In genomic region chr14:20499108-20499507, GRCh38 we compare ENCODE assay signal across 21 cellular contexts. TPM values are rescaled to one million over a fixed set of nuclear protein-coding genes. Genes with fewer than 3 reads are reported as not detected.
DNase-seq lines count a peak whose midpoint lies in the region; ATAC-seq and TF ChIP-seq lines count a peak whose summit lies in the region.
"Had no signal": no experiment of that assay in that cellular context is flagged by ENCODE, and none has a peak within 500 bp of the region (broad histone marks: within the 10 kb centered on the region; RNA-seq: fewer than 3 reads in every experiment).

No MANE protein-coding gene starts in this region.

- H3K9ac ChIP-seq in trophoblast cell (ENCODE audit: low read length): no peak overlapping the region

- no peaks in the 10 kb centered on the region for H3K27me3 Mint-ChIP-seq in WTC11 (ENCODE audit: low read depth)
- H3K27me3 Mint-ChIP-seq in activated T-helper 2 cell treated with anti-CD3 and anti-CD28 coated beads, Interferon-gamma antibody, Interleukin-2, Interleukin-4, amounts not matched to agents 10 μg/mL and 5 μg/mL and 100 μg/mL, durations not matched to agents 14 hours and 24 hours and 36 hours (ENCODE audit: low read depth): peaks cover 3% of the 10 kb centered on the region

- H2AFZ ChIP-seq in trophoblast cell (ENCODE audit: insufficient read depth, low read length, poor library complexity): no peak overlapping the region

- no peak overlapping the region for H3K4ac ChIP-seq in trophoblast cell (ENCODE audit: low read depth, low read length)

- CTCF ChIA-PET in WTC11 (lab: Charles Lee): interaction anchor here (1.7 to 1.8 kb wide), 2 partner anchors 12 to 83 kb away, joined by 5 to 10 read pairs; no protein-coding TSS in a partner anchor

- H4K12ac ChIP-seq in trophoblast cell (ENCODE audit: low read depth, low read length): no peak overlapping the region

- TF ChIP-seq CTCF in WTC11 (IDR thresholded peaks at IDR 0.05): no peak

- TF ChIP-seq RAD21 in Ishikawa (IDR thresholded peaks at IDR 0.05; ENCODE audit: low read depth): no peak

- ATAC-seq in WTC11 (peak; percentile 80), GM21360 (IDR thresholded peaks at IDR 0.05; ENCODE audit: unreplicated experiment) (no peak)
- ATAC-seq: body of pancreas, pancreas had no signal

- H2BK120ac ChIP-seq in trophoblast cell (ENCODE audit: insufficient read depth, low read length, poor library complexity): no peak overlapping the region

- H3K4me2 ChIP-seq in trophoblast cell (ENCODE audit: low read length): peak overlapping the region; percentile 3

- no peak overlapping the region for H3K14ac ChIP-seq in trophoblast cell (ENCODE audit: low read length)

- no peak overlapping the region for H2AK5ac ChIP-seq in trophoblast cell (ENCODE audit: low read length)

- no peaks in the 10 kb centered on the region for H3K79me1 ChIP-seq in trophoblast cell (ENCODE audit: low read length)

- POLR2A ChIA-PET in WTC11 (lab: Charles Lee): no interaction called here

- 0 out of 2 replicates have a peak overlapping the region, but pooled peaks have one; percentile 11 for H3K4me3 Mint-ChIP-seq in WTC11
- H3K4me3 Mint-ChIP-seq in activated T-helper 2 cell treated with anti-CD3 and anti-CD28 coated beads, Interferon-gamma antibody, Interleukin-2, Interleukin-4, amounts not matched to agents 10 μg/mL and 5 μg/mL and 100 μg/mL, durations not matched to agents 14 hours and 24 hours and 36 hours (ENCODE audit: low read depth): no peak overlapping the region
- H3K4me3 Mint-ChIP-seq: HFFc6, immature natural killer cell had no signal

- peak overlapping the region; percentile 90 for H3K27ac Mint-ChIP-seq in WTC11
- H3K27ac Mint-ChIP-seq in activated T-helper 2 cell treated with anti-CD3 and anti-CD28 coated beads, Interferon-gamma antibody, Interleukin-2, Interleukin-4, amounts not matched to agents 10 μg/mL and 5 μg/mL and 100 μg/mL, durations not matched to agents 14 hours and 24 hours and 36 hours: no peak overlapping the region
- H3K27ac Mint-ChIP-seq: HFFc6, immature natural killer cell had no signal

- H3K79me2 ChIP-seq in trophoblast cell (ENCODE audit: control insufficient read depth, insufficient read depth, low read length, poor library complexity): no peaks in the 10 kb centered on the region

- H3K27me3 ChIP-seq in trophoblast cell (ENCODE audit: insufficient read depth, low read length): no peaks in the 10 kb centered on the region
- H3K27me3 ChIP-seq: body of pancreas, pancreas had no signal

- H2BK5ac ChIP-seq in trophoblast cell (ENCODE audit: low read depth, low read length, poor library complexity): no peak overlapping the region

- peaks cover 21% of the 10 kb centered on the region for H3K9me3 Mint-ChIP-seq in WTC11
- H3K9me3 Mint-ChIP-seq in activated T-helper 2 cell treated with anti-CD3 and anti-CD28 coated beads, Interferon-gamma antibody, Interleukin-2, Interleukin-4, amounts not matched to agents 10 μg/mL and 5 μg/mL and 100 μg/mL, durations not matched to agents 14 hours and 24 hours and 36 hours: no peaks in the 10 kb centered on the region
- H3K9me3 Mint-ChIP-seq: HFFc6, immature natural killer cell had no signal

- DNase-seq in SIG-M5 treated with dmso at 0.1 percent for 504 hours (lab: John Stamatoyannopoulos, UW; ENCODE audit: unreplicated experiment) (peak; percentile 32), SIG-M5 (lab: John Stamatoyannopoulos, UW) (no peak), WTC11 (ENCODE audit: low spot score) (no peak), trophoblast cell (no peak), NAMALWA (ENCODE audit: low spot score) (no peak)
- no peak for DNase-seq in activated T-helper 2 cell treated with anti-CD3 and anti-CD28 coated beads, Interferon-gamma antibody, Interleukin-2, Interleukin-4, amounts not matched to agents 10 μg/mL and 5 μg/mL and 100 μg/mL, durations not matched to agents 14 hours and 24 hours and 36 hours (ENCODE audit: low spot score)
- DNase-seq: activated naive CD4-positive, alpha-beta T cell; body of pancreas; effector memory CD4-positive, alpha-beta T cell; HFFc6; immature natural killer cell; midbrain; NCI-H1105 treated with DMSO at 0.1 percent for 48 hours; NCI-H748 treated with DMSO at 0.1 percent for 48 hours; pancreas; SHP77; stimulated activated CD4-positive, alpha-beta T cell treated with anti-CD3 and anti-CD28 coated beads, Interleukin-15, amount 100 ng/mL, for 24 hours had no signal

- H3K18ac ChIP-seq in trophoblast cell (ENCODE audit: low read length): no peak overlapping the region

- WGBS in trophoblast cell (ENCODE audit: extremely low coverage, insufficient coverage, insufficient read length): no CpG with 5 or more reads among the region's 4 CpGs

- no peaks in the 10 kb centered on the region for H3K9me3 ChIP-seq in trophoblast cell (ENCODE audit: insufficient read depth, low read depth, low read length)
- H3K9me3 ChIP-seq: body of pancreas, pancreas, thoracic aorta had no signal

- H3K36me3 ChIP-seq in trophoblast cell (ENCODE audit: control insufficient read depth in 1 of 2, insufficient read depth in 2 of 2, low read length in 2 of 2): no peaks in the 10 kb centered on the region
- H3K36me3 ChIP-seq: pancreas, thoracic aorta had no signal

- peaks cover 21% of the 10 kb centered on the region for H3K36me3 Mint-ChIP-seq in WTC11
- no peaks in the 10 kb centered on the region for H3K36me3 Mint-ChIP-seq in activated T-helper 2 cell treated with anti-CD3 and anti-CD28 coated beads, Interferon-gamma antibody, Interleukin-2, Interleukin-4, amounts not matched to agents 10 μg/mL and 5 μg/mL and 100 μg/mL, durations not matched to agents 14 hours and 24 hours and 36 hours (ENCODE audit: low read depth)
- H3K36me3 Mint-ChIP-seq: immature natural killer cell had no signal

- no peak overlapping the region for H4K91ac ChIP-seq in trophoblast cell (ENCODE audit: low read depth, low read length)

- peak; percentile 44; the same call in 1 of the 2 replicates for TF ChIP-seq EP300 in Ishikawa (IDR thresholded peaks at IDR 0.05; ENCODE audit: borderline replicate concordance)

- H3K4me1 Mint-ChIP-seq in WTC11: peaks cover 37% of the 10 kb centered on the region
- H3K4me1 Mint-ChIP-seq in activated T-helper 2 cell treated with anti-CD3 and anti-CD28 coated beads, Interferon-gamma antibody, Interleukin-2, Interleukin-4, amounts not matched to agents 10 μg/mL and 5 μg/mL and 100 μg/mL, durations not matched to agents 14 hours and 24 hours and 36 hours (ENCODE audit: low read depth): peaks cover 19% of the 10 kb centered on the region
- H3K4me1 Mint-ChIP-seq: immature natural killer cell had no signal

- no peak overlapping the region for H2BK12ac ChIP-seq in trophoblast cell (ENCODE audit: low read length)

- intact Hi-C loops in activated T-helper 2 cell treated with anti-CD3 and anti-CD28 coated beads, Interferon-gamma antibody, Interleukin-2, Interleukin-4, amounts not matched to agents 10 μg/mL and 5 μg/mL and 100 μg/mL, durations not matched to agents 14 hours and 24 hours and 36 hours (cut with micrococcal nuclease): no loop called here

- no peak overlapping the region for H3K4me3 ChIP-seq in trophoblast cell (ENCODE audit: low read depth, low read length)
- H3K4me3 ChIP-seq: body of pancreas, pancreas, thoracic aorta had no signal

- H3K27ac ChIP-seq in trophoblast cell (ENCODE audit: low read depth, low read length): no peak overlapping the region
- H3K27ac ChIP-seq: body of pancreas, pancreas, thoracic aorta had no signal

- H3K4me1 ChIP-seq in trophoblast cell (ENCODE audit: control insufficient read depth in 1 of 2, insufficient read depth in 2 of 2, low read length in 2 of 2): no peaks in the 10 kb centered on the region
- H3K4me1 ChIP-seq: body of pancreas, pancreas had no signal

- no peak overlapping the region for H4K8ac ChIP-seq in trophoblast cell (ENCODE audit: low read depth, low read length)

- H3K23ac ChIP-seq in trophoblast cell (ENCODE audit: low read length): no peak overlapping the region

TF ChIP-seq in Ishikawa, 13 proteins besides CTCF, POLR2A, EP300 and RAD21:
- TF ChIP-seq, protein P1, sequence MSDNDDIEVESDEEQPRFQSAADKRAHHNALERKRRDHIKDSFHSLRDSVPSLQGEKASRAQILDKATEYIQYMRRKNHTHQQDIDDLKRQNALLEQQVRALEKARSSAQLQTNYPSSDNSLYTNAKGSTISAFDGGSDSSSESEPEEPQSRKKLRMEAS (IDR thresholded peaks at IDR 0.05): peak; percentile 17; the same call in 1 of the 2 replicates
- peak; percentile 56; the same call in 1 of the 2 replicates for TF ChIP-seq TCF12 (IDR thresholded peaks at IDR 0.05; ENCODE audit: low read depth)
- no peak for TF ChIP-seq CEBPB (IDR thresholded peaks at IDR 0.05)

TF ChIP-seq in WTC11, 78 proteins besides CTCF, POLR2A, EP300 and RAD21:
- TF ChIP-seq ZNF416 (CRISPR knock-in tag; IDR thresholded peaks at IDR 0.05): no peak

RNA-seq across cellular contexts. Expression of gene RNASE10, which starts 6.2 kb away (rescaled TPM):
- 0.82 to 1.2 TPM (median 1.0 TPM) in 3 replicates for total RNA-seq in WTC11 (2021)
- 0.08 and 0.19 TPM in 2 replicates for polyA plus RNA-seq in trophoblast cell (2013)
- 0.16 and 0.21 TPM in 2 replicates for total RNA-seq in activated T-helper 2 cell treated with anti-CD3 and anti-CD28 coated beads, Interferon-gamma antibody, Interleukin-2, Interleukin-4, amounts not matched to agents 10 μg/mL and 5 μg/mL and 100 μg/mL, durations not matched to agents 14 hours and 24 hours and 36 hours
- total RNA-seq: fibroblast of villous mesenchyme, thoracic aorta had no signal
- polyA plus RNA-seq: immature natural killer cell had no signal

RNA-seq across cellular contexts. Expression of gene PNP, which starts 29.9 kb away (rescaled TPM):
- total RNA-seq in WTC11 (2021): 72.7 to 95.8 TPM (median 75.0 TPM) in 3 replicates
- 40.7 and 41.3 TPM in 2 replicates for polyA plus RNA-seq in trophoblast cell (2013)
- total RNA-seq in activated T-helper 2 cell treated with anti-CD3 and anti-CD28 coated beads, Interferon-gamma antibody, Interleukin-2, Interleukin-4, amounts not matched to agents 10 μg/mL and 5 μg/mL and 100 μg/mL, durations not matched to agents 14 hours and 24 hours and 36 hours: 133 and 137 TPM in 2 replicates

RNA-seq across cellular contexts. Expression of gene PIP4P1, which starts 37.9 kb away (rescaled TPM):
- total RNA-seq in WTC11 (2021): 28.3 to 34.1 TPM (median 29.7 TPM) in 3 replicates
- polyA plus RNA-seq in trophoblast cell (2013): 22.1 and 23.5 TPM in 2 replicates
- 28.2 and 33.7 TPM in 2 replicates for total RNA-seq in activated T-helper 2 cell treated with anti-CD3 and anti-CD28 coated beads, Interferon-gamma antibody, Interleukin-2, Interleukin-4, amounts not matched to agents 10 μg/mL and 5 μg/mL and 100 μg/mL, durations not matched to agents 14 hours and 24 hours and 36 hours

RNA-seq across cellular contexts. Expression of gene APEX1, which starts 44.1 kb away (rescaled TPM):
- total RNA-seq in WTC11 (2021): 299 to 324 TPM (median 308 TPM) in 3 replicates
- polyA plus RNA-seq in trophoblast cell (2013): 178 and 184 TPM in 2 replicates
- 217 and 228 TPM in 2 replicates for total RNA-seq in activated T-helper 2 cell treated with anti-CD3 and anti-CD28 coated beads, Interferon-gamma antibody, Interleukin-2, Interleukin-4, amounts not matched to agents 10 μg/mL and 5 μg/mL and 100 μg/mL, durations not matched to agents 14 hours and 24 hours and 36 hours

RNA-seq across cellular contexts. Expression of gene OSGEP, which starts 44.5 kb away (rescaled TPM):
- 33.3 to 40.0 TPM (median 37.3 TPM) in 3 replicates for total RNA-seq in WTC11 (2021)
- polyA plus RNA-seq in trophoblast cell (2013): 14.7 and 15.6 TPM in 2 replicates
- total RNA-seq in activated T-helper 2 cell treated with anti-CD3 and anti-CD28 coated beads, Interferon-gamma antibody, Interleukin-2, Interleukin-4, amounts not matched to agents 10 μg/mL and 5 μg/mL and 100 μg/mL, durations not matched to agents 14 hours and 24 hours and 36 hours: 66.0 and 66.5 TPM in 2 replicates
